7 cellular contexts compared by ENCODE assay signal in the genomic region with DNA sequence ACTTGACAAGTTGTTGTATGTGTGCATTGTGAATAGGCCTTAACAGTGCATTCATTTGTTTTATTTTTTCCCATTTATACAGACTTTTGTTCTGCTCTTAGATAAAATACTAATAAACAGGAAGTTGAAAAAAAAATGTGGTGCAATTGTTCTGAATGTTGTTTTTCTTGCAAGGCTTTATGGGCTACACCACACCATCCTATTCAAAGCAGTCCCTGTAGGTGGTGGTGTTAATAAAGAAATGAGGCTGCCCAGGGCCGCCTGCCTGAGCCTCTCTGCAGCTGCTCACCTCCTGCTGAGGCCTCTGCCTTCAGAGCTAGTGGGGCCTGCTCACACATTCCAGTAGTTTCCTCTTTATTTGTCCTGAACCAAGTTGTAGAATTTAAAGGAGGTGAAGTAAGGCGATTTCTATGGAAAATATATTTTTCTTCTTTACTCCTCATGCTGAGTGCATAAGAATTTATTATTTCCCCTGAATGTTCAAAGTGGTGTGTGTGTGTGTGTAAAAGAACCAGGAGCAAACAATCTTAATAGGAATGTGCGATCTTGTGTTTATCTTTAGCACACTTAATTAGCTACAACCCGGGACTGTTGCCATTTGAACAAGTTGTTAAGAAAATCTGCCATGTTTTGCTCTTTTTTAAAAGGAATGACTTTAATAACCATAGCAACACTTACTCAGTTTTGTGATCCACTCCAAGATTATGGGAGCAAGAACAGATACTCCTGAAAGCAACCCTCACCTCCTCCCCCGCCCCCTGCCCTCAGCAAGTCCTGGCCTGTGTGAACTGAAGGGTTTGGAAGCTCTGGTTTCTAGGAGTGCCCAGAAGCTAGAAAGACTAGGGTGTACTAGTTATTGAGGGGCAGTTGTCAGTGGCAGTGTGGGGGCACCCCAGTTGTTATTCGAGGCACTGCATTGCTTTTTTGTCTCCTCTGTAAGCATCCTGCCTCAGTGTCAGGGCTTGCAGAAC.
DNase-seq lines count a peak whose midpoint lies in the region; ATAC-seq, FAIRE-seq and TF ChIP-seq lines count a peak whose summit lies in the region.
"Not testable (repeated sequence)": the region's sequence is repeated elsewhere in the genome, so short reads cannot be mapped to it uniquely, and the experiment has no call there.

No MANE protein-coding gene starts in this region.

- CTCF ChIA-PET in Panc1 (lab: Charles Lee); GM12878 (lab: Yijun Ruan, JAX): not testable (repeated sequence)

- not testable (repeated sequence) for TF ChIP-seq CTCF in Panc1 (IDR thresholded peaks at IDR 0.05); GM12878 (IDR thresholded peaks at IDR 0.05 in 2 of 3, conservative IDR thresholded peaks at IDR 0.05 in 1 of 3; ENCODE audit: control insufficient read depth in 2 of 3, extremely low read depth in 1 of 3, insufficient read depth in 1 of 3, low read depth in 3 of 3, low read length in 3 of 3)
- peak; percentile 33 for TF ChIP-seq CTCF in nephron progenitor cell (IDR thresholded peaks at IDR 0.05)

- not testable (repeated sequence) for H3K9me3 ChIP-seq in Panc1 (ENCODE audit: control insufficient read depth, insufficient read depth, low read depth, low read length); GM12878 (replicated peaks; ENCODE audit: control insufficient read depth, insufficient read depth, low read length)

- not testable (repeated sequence) for H3K36me3 Mint-ChIP-seq in nephron progenitor cell (ENCODE audit: low read depth)

- POLR2A ChIA-PET in Panc1 (lab: Charles Lee); GM12878 (lab: Charles Lee): not testable (repeated sequence)

- not testable (repeated sequence) for H3K9ac ChIP-seq in GM12878 (ENCODE audit: control insufficient read depth, insufficient read depth, low read length)

- peaks cover 18% of the 10 kb centered on the region for H3K4me1 Mint-ChIP-seq in nephron progenitor cell

- H3K4me3 ChIP-seq in Panc1 (ENCODE audit: low read depth in 2 of 2, low read length in 2 of 2); GM12878: not testable (repeated sequence)

- in situ Hi-C loops in Panc1 (cut with HindIII; ENCODE audit: low pct_unique_long_range_greater_than_20kb, low sequenced_read_pairs), result not testable (repeated sequence)
- in situ Hi-C loops in GM12878 (cut with MboI), result loop anchor here (25.0 kb wide), 1 partner anchor 516 kb away; a partner anchor contains a TSS

- intact Hi-C loops in Panc1 (cut with micrococcal nuclease; ENCODE audit: unreplicated experiment); GM12878 (cut with micrococcal nuclease; ENCODE audit: unreplicated experiment): not testable (repeated sequence)

- 61% methylated on average over 2 of the region's 6 CpGs for WGBS in GM12878 (ENCODE audit: insufficient coverage, insufficient replicate concordance, low lambda C conversion rate, missing lambda C conversion rate)

- H3K27me3 Mint-ChIP-seq in nephron progenitor cell (ENCODE audit: low read depth, poor library complexity), result not testable (repeated sequence)

- FAIRE-seq in GM12878 (lab: Jason Lieb, UNC), result peak; percentile 97

- 0 out of 2 replicates have a peak, but pooled peaks have one; percentile 13 for TF ChIP-seq RAD21 in GM12878 (IDR thresholded peaks at IDR 0.05; ENCODE audit: insufficient read depth, low read depth, low read length)

- H3K27ac ChIP-seq in Panc1 (ENCODE audit: low read length); GM12878 (ENCODE audit: control insufficient read depth, insufficient read depth): not testable (repeated sequence)

- not testable (repeated sequence) for H3K4me2 ChIP-seq in GM12878 (ENCODE audit: control insufficient read depth, insufficient read depth)

- not testable (repeated sequence) for H3K36me3 ChIP-seq in Panc1 (ENCODE audit: control insufficient read depth, insufficient read depth, low read length); GM12878 (ENCODE audit: control insufficient read depth in 2 of 2, insufficient read depth in 2 of 2, low read length in 1 of 2)

- H3K4me1 ChIP-seq in Panc1 (ENCODE audit: control insufficient read depth, insufficient read depth, low read length); GM12878 (ENCODE audit: control insufficient read depth, insufficient read depth, low read length): not testable (repeated sequence)

- TF ChIP-seq POLR2A in GM18505 (IDR thresholded peaks at IDR 0.05; ENCODE audit: borderline replicate concordance, extremely low read depth, insufficient read depth, insufficient read length); GM12878 (IDR thresholded peaks at IDR 0.05; ENCODE audit: low read depth, low read length): not testable (repeated sequence)

- H2AFZ ChIP-seq in GM12878 (ENCODE audit: control insufficient read depth, low read depth, low read length), result not testable (repeated sequence)

- not testable (repeated sequence) for TF ChIP-seq EP300 in GM12878 (IDR thresholded peaks at IDR 0.05; ENCODE audit: borderline replicate concordance in 1 of 2, control insufficient read depth in 1 of 2, low read depth in 2 of 2, low read length in 2 of 2)

- not testable (repeated sequence) for H3K79me2 ChIP-seq in GM12878 (ENCODE audit: control insufficient read depth, insufficient read depth, low read length)

- not testable (repeated sequence) for H3K9me3 Mint-ChIP-seq in nephron progenitor cell

- H3K4me3 Mint-ChIP-seq in nephron progenitor cell, result not testable (repeated sequence)

- ATAC-seq in GM18505 (IDR thresholded peaks at IDR 0.05; ENCODE audit: unreplicated experiment) (peak; percentile 89), GM21619 (IDR thresholded peaks at IDR 0.05; ENCODE audit: unreplicated experiment) (peak; percentile 71), HG03159 (IDR thresholded peaks at IDR 0.05; ENCODE audit: unreplicated experiment) (peak; percentile 82), Panc1 (peak; percentile 86), GM12878 (peak; percentile 93)

- RAD21 ChIA-PET in GM12878 (lab: Charles Lee; ENCODE audit: unreplicated experiment), result not testable (repeated sequence)

- not testable (repeated sequence) for H3K27me3 ChIP-seq in Panc1 (ENCODE audit: control insufficient read depth, insufficient read depth, low read length); GM12878 (replicated peaks in 1 of 2; ENCODE audit: control insufficient read depth in 2 of 2, insufficient read depth in 2 of 2, low read length in 1 of 2)

- not testable (repeated sequence) for H3K27ac Mint-ChIP-seq in nephron progenitor cell

- BruUV-seq in Panc1 (replicated peaks; lab: Mats Ljungman, UMichigan), result TSS peak; percentile 42
- not testable (repeated sequence) for BruUV-seq in GM12878 (replicated peaks; lab: Mats Ljungman, UMichigan)

- SMC1A ChIA-PET in GM12878 (lab: Charles Lee; ENCODE audit: uncharacterized antibody, unreplicated experiment), result not testable (repeated sequence)

- not testable (repeated sequence) for DNase-seq in Panc1 (ENCODE audit: low read depth, low spot score); GM12878 (ENCODE audit: low read depth, low spot score); nephron progenitor cell
- DNase-seq in glomerular visceral epithelial cell (ENCODE audit: extremely low spot score), result peak; percentile 24

- H4K20me1 ChIP-seq in GM12878 (ENCODE audit: control insufficient read depth, insufficient read depth), result not testable (repeated sequence)
